8 cellular contexts compared by ENCODE assay signal in genomic region chr6:161168281-161168891, GRCh38.
DNase-seq lines count a peak whose midpoint lies in the region; ATAC-seq, FAIRE-seq and TF ChIP-seq lines count a peak whose summit lies in the region.

No MANE protein-coding gene starts in this region.

- no peak overlapping the region for H3K27ac Mint-ChIP-seq in CD4-positive, alpha-beta T cell

- H3K4me1 ChIP-seq in A549: peaks cover 10% of the 10 kb centered on the region

- H3K4me1 Mint-ChIP-seq in CD4-positive, alpha-beta T cell (ENCODE audit: low read depth): no peaks in the 10 kb centered on the region

- no peaks in the 10 kb centered on the region for H3K9me3 Mint-ChIP-seq in CD4-positive, alpha-beta T cell

- no peak for TF ChIP-seq POLR2A in A549 (IDR thresholded peaks at IDR 0.05; ENCODE audit: low read length)

- peak overlapping the region; percentile 34; the same call in 2 of the 3 replicates for H3K4me2 ChIP-seq in A549

- peaks cover 24% of the 10 kb centered on the region for H3K36me3 Mint-ChIP-seq in CD4-positive, alpha-beta T cell (ENCODE audit: low read depth)

- no peaks in the 10 kb centered on the region for H3K27me3 ChIP-seq in CD4-positive, alpha-beta T cell (ENCODE audit: control insufficient read depth, insufficient read depth, low read length)

- POLR2A ChIA-PET in A549 (lab: Yijun Ruan, JAX): no interaction called here
- POLR2A ChIA-PET in CD4-positive, alpha-beta T cell (lab: Charles Lee): no interaction called here

- intact Hi-C loops in CD4-positive, alpha-beta T cell (cut with DNase I, micrococcal nuclease): no loop called here

- no peak for TF ChIP-seq RAD21 in A549 (conservative IDR thresholded peaks at IDR 0.05 in 1 of 2, IDR thresholded peaks at IDR 0.05 in 1 of 2)

- no peaks in the 10 kb centered on the region for H3K9me3 ChIP-seq in A549
- H3K9me3 ChIP-seq in CD4-positive, alpha-beta T cell (ENCODE audit: control insufficient read depth, low read length): no peaks in the 10 kb centered on the region

- DNase-seq in A549 (ENCODE audit: low read depth in 1 of 2, low spot score in 1 of 2) (peak; percentile 6 to 55), HS-5 (ENCODE audit: low read depth) (peak; percentile 95), SW 1271 (lab: John Stamatoyannopoulos, UW) (peak; percentile 72 to 80), hepatic stellate cell (ENCODE audit: low spot score) (peak; percentile 77), NOMO-1 treated with dmso at 0.1 percent for 144 hours (lab: John Stamatoyannopoulos, UW; ENCODE audit: unreplicated experiment) (no peak), NCI-H1694 (lab: John Stamatoyannopoulos, UW) (no peak)
- no peak for DNase-seq in CD4-positive, alpha-beta T cell

- WGBS in A549 (ENCODE audit: missing lambda C conversion rate): 45% methylated on average over 12 of the region's 14 CpGs

- peak overlapping the region in 1 of 2 experiments; percentile 73; a peak in 3 of 6 replicates for H3K27ac ChIP-seq in A549
- no peak overlapping the region for H3K27ac ChIP-seq in CD4-positive, alpha-beta T cell (ENCODE audit: low read depth, low read length)

- no peak for TF ChIP-seq EP300 in A549 (IDR thresholded peaks at IDR 0.05)

- no peak overlapping the region for H3K4me3 Mint-ChIP-seq in CD4-positive, alpha-beta T cell

- no peaks in the 10 kb centered on the region for H3K27me3 Mint-ChIP-seq in CD4-positive, alpha-beta T cell

- no peak for FAIRE-seq in A549 (lab: Jason Lieb, UNC)

- CTCF ChIA-PET in A549 (lab: Yijun Ruan, JAX): interaction anchor here (0.6 to 1.3 kb wide), 2 partner anchors 24 to 202 kb away, joined by 3 to 4 read pairs; no protein-coding TSS in a partner anchor
- CTCF ChIA-PET in CD4-positive, alpha-beta T cell (lab: Charles Lee): no interaction called here

- no peak overlapping the region for H3K4me3 ChIP-seq in A549

- TF ChIP-seq CTCF in A549 (IDR thresholded peaks at IDR 0.05): no peak
- no peak for TF ChIP-seq CTCF in CD4-positive, alpha-beta T cell (IDR thresholded peaks at IDR 0.05)

- peak; percentile 59 to 74; a peak in 4 of 6 replicates for ATAC-seq in A549
- no peak for ATAC-seq in HG02852 (IDR thresholded peaks at IDR 0.05; ENCODE audit: unreplicated experiment)
- ATAC-seq in CD4-positive, alpha-beta T cell (ENCODE audit: poor library complexity): no peak

TF ChIP-seq in A549, 52 proteins besides CTCF, POLR2A, EP300 and RAD21:
- TF ChIP-seq ZFP36 (IDR thresholded peaks at IDR 0.05; ENCODE audit: borderline replicate concordance, partially characterized antibody): no peak
- TF ChIP-seq MAX (IDR thresholded peaks at IDR 0.05): peak; percentile 87
- TF ChIP-seq HDAC2 (IDR thresholded peaks at IDR 0.05): no peak
- TF ChIP-seq E2F6 (IDR thresholded peaks at IDR 0.05; ENCODE audit: borderline replicate concordance, low read depth): peak; percentile 66; the same call in 1 of the 2 replicates
- TF ChIP-seq FOSL2 (IDR thresholded peaks at IDR 0.05): no peak
- TF ChIP-seq FOSL2 (CRISPR knock-in tag; IDR thresholded peaks at IDR 0.05): no peak
- TF ChIP-seq RCOR1 (IDR thresholded peaks at IDR 0.05; ENCODE audit: low read depth, low read length): no peak

Comparison
In these comparisons a context has a peak if more than half of its experiments do, and no peak if none do; other contexts are left out.
1. ATAC-seq: peak in A549 (2 of 2); none in HG02852 (single experiment) and CD4-positive, alpha-beta T cell (single experiment).
2. DNase-seq: peak in A549 (2 of 2), HS-5 (single experiment), SW 1271 (2 of 2) and hepatic stellate cell (single experiment); none in NOMO-1 treated with dmso at 0.1 percent for 144 hours (single experiment), NCI-H1694 (single experiment) and CD4-positive, alpha-beta T cell (0 of 10).